In the genomic region with DNA sequence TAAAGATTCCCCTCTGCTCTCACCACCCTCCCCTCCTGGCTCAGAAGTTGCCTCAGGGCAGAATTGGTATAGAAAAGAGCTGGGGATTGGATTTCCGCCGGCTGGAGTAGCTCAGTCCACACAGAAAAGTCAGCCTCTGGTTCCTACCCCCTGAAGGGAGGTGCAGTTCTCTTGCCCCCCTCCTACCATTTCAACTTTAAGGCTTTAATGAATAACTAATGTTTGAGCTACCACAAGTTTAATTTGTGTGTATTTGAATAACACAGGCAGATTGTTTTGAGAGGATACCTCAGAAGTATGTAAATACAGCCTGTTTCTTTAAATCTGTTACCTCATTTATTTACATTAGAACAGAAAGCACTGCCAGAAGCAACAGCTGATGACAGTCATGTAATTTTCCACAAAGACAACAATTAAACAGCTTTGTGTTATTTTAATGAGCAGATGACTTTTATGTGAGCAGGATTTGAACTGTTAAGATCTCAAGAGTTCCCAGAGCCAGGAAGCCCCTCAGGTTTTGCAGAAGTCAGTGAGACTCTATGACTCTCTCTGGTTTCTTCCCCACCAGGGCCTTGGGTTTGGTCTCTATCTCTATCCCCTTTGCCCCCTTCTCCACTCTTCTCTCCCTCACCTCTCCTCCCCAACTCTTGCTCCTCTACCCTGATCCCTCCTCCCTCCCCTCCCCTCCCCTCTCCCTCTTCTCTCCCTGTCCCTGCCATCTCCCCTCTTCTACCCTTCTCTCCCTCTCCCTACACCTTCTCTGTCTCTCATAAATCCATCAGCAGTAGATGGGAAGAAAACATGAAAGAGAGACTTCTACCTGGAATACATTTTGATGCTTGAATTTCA, we compare ENCODE assay signal across 8 cellular contexts. TPM values are rescaled to one million over a fixed set of nuclear protein-coding genes. Genes with fewer than 3 reads are reported as not detected.
A peak's percentile ranks its signal among the peaks of the same experiment; 100 is the strongest.
DNase-seq lines count a peak whose midpoint lies in the region; ATAC-seq and TF ChIP-seq lines count a peak whose summit lies in the region.

No MANE protein-coding gene starts in this region.

- H3K4me1 ChIP-seq in gastroesophageal sphincter, result peaks cover 18 to 75% (median 40%) of the 10 kb centered on the region in 3 donors
- peaks cover 81% of the 10 kb centered on the region for H3K4me1 ChIP-seq in smooth muscle cell (ENCODE audit: low read depth)

- ATAC-seq in gastroesophageal sphincter, result no peak
- no peak for ATAC-seq in GM19324 (IDR thresholded peaks at IDR 0.05; ENCODE audit: low FRiP score, unreplicated experiment)
- ATAC-seq in GM21526 (IDR thresholded peaks at IDR 0.05; ENCODE audit: low FRiP score, unreplicated experiment), result no peak

- TF ChIP-seq EP300 in gastroesophageal sphincter (IDR thresholded peaks at IDR 0.05), result no peak

- H3K9me3 ChIP-seq in gastroesophageal sphincter (no peaks in the 10 kb centered on the region), smooth muscle cell (replicated peaks; ENCODE audit: low read depth) (no peaks in the 10 kb centered on the region)

- WGBS in gastroesophageal sphincter (ENCODE audit: low coverage in 1 of 2), 2 donors, result 38 to 53% methylated on average over 2 of the region's 2 CpGs
- 3% methylated on average over 2 of the region's 2 CpGs for WGBS in smooth muscle cell (ENCODE audit: low lambda C conversion rate)

- H3F3A ChIP-seq in smooth muscle cell (ENCODE audit: low read depth), result peaks cover 40% of the 10 kb centered on the region

- no peaks in the 10 kb centered on the region for H3K36me3 ChIP-seq in gastroesophageal sphincter
- no peaks in the 10 kb centered on the region for H3K36me3 ChIP-seq in smooth muscle cell (ENCODE audit: low read depth)

- TF ChIP-seq POLR2A in gastroesophageal sphincter (IDR thresholded peaks at IDR 0.05), result no peak

- no peak for TF ChIP-seq CTCF in gastroesophageal sphincter (IDR thresholded peaks at IDR 0.05)
- TF ChIP-seq CTCF in smooth muscle cell (IDR thresholded peaks at IDR 0.05; ENCODE audit: borderline replicate concordance, insufficient read depth, poor library complexity, severe bottlenecking), result no peak

- H3K4me2 ChIP-seq in smooth muscle cell, result peak overlapping the region; percentile 73

- no peaks in the 10 kb centered on the region for H4K20me1 ChIP-seq in smooth muscle cell (ENCODE audit: low read depth)

- in situ Hi-C loops in SK-MEL-5 (cut with HindIII; ENCODE audit: low pct_unique_long_range_greater_than_20kb, low sequenced_read_pairs), result no loop called here

- DNase-seq in NOMO-1 treated with DMSO at 0.1 percent for 48 hours (lab: John Stamatoyannopoulos, UW; ENCODE audit: unreplicated experiment), result peak; percentile 15
- no peak for DNase-seq in NOMO-1 treated with dmso at 0.1 percent for 144 hours (lab: John Stamatoyannopoulos, UW; ENCODE audit: unreplicated experiment)
- DNase-seq in SK-MEL-5 (ENCODE audit: low read depth, low spot score), result peak; percentile 91
- DNase-seq in smooth muscle cell (lab: John Stamatoyannopoulos, UW; ENCODE audit: unreplicated experiment), result no peak
- DNase-seq in hypothalamus (lab: John Stamatoyannopoulos, UW), result no peak

- H3K79me2 ChIP-seq in smooth muscle cell (ENCODE audit: low read depth), result peaks cover 67% of the 10 kb centered on the region

- H3K4me3 ChIP-seq in gastroesophageal sphincter (no peak overlapping the region), smooth muscle cell (no peak overlapping the region)

- H3K9ac ChIP-seq in smooth muscle cell (ENCODE audit: low read depth), result peak overlapping the region; percentile 52

- peak overlapping the region; percentile 31 to 82 (median 72) for H3K27ac ChIP-seq in gastroesophageal sphincter
- peak overlapping the region; percentile 99 for H3K27ac ChIP-seq in smooth muscle cell (ENCODE audit: low read depth)

- H2AFZ ChIP-seq in smooth muscle cell (ENCODE audit: low read depth), result no peak overlapping the region

- H3K27me3 ChIP-seq in gastroesophageal sphincter (no peaks in the 10 kb centered on the region), smooth muscle cell (ENCODE audit: low read depth) (no peaks in the 10 kb centered on the region)

RNA-seq across cellular contexts. Expression of a gene that starts 26.3 kb away (rescaled TPM):
- total RNA-seq in SK-MEL-5 (2014; rRNA removed; shearing (Covaris generic)), result 90.7 and 101 TPM in 2 replicates
- polyA plus RNA-seq in SK-MEL-5 (2015; cell fraction: cytosol; rRNA removed), result 75.5 and 84.1 TPM in 2 replicates
- polyA plus RNA-seq in SK-MEL-5 (2015; cell fraction: nucleus; rRNA removed), result 58.0 and 67.2 TPM in 2 replicates
- total RNA-seq in gastroesophageal sphincter, result 10 to 100 TPM in 1 of 4 donors, 1 to 10 TPM in 3; 3.5 to 12.0 (median 5.3) TPM
- 78.2 and 104 TPM in 2 replicates for total RNA-seq in smooth muscle cell
- polyA plus RNA-seq in smooth muscle cell, result 49.7 and 56.8 TPM in 2 replicates

Comparison
In these comparisons a context has a peak if more than half of its experiments do, and no peak if none do; other contexts are left out.
1. DNase-seq: peak in NOMO-1 treated with DMSO at 0.1 percent for 48 hours (single experiment) and SK-MEL-5 (single experiment); none in NOMO-1 treated with dmso at 0.1 percent for 144 hours (single experiment), smooth muscle cell (single experiment) and hypothalamus (0 of 51).